8 cellular contexts compared by ENCODE assay signal in genomic region chr5:83927140-83927733, GRCh38.
DNase-seq lines count a peak whose midpoint lies in the region; ATAC-seq, FAIRE-seq and TF ChIP-seq lines count a peak whose summit lies in the region.

No MANE protein-coding gene starts in this region.

- TF ChIP-seq CTCF in GM12874 (IDR thresholded peaks at IDR 0.05; ENCODE audit: insufficient read depth, low read depth, low read length) (peak; percentile 79), OCI-LY1 (IDR thresholded peaks at IDR 0.05; ENCODE audit: low read length) (peak; percentile 82)

- H3K27ac ChIP-seq in OCI-LY1 (ENCODE audit: low read depth, low read length, poor library complexity, severe bottlenecking) = no peak overlapping the region

- H3K9me3 ChIP-seq in OCI-LY1 (ENCODE audit: low read length) = no peaks in the 10 kb centered on the region

- no peaks in the 10 kb centered on the region for H3K36me3 ChIP-seq in OCI-LY1 (ENCODE audit: insufficient read depth, low read length)

- no peaks in the 10 kb centered on the region for H3K79me2 ChIP-seq in OCI-LY1 (ENCODE audit: insufficient read depth, low read length)

- H3K4me1 ChIP-seq in OCI-LY1 (ENCODE audit: insufficient read depth, low read length, severe bottlenecking) = no peaks in the 10 kb centered on the region

- H3K27me3 ChIP-seq in OCI-LY1 (ENCODE audit: insufficient read depth, low read length) = no peaks in the 10 kb centered on the region

- no peaks in the 10 kb centered on the region for H3F3A ChIP-seq in OCI-LY1 (ENCODE audit: insufficient read depth, low read length)

- no peaks in the 10 kb centered on the region for H4K20me1 ChIP-seq in OCI-LY1 (ENCODE audit: insufficient read depth, low read length)

- no peak overlapping the region for H2AFZ ChIP-seq in OCI-LY1 (ENCODE audit: low read length)

- H3K9me2 ChIP-seq in OCI-LY1 (ENCODE audit: low read depth, low read length) = no peaks in the 10 kb centered on the region

- ATAC-seq in HG03039 (IDR thresholded peaks at IDR 0.05; ENCODE audit: unreplicated experiment) = peak; percentile 64

- H3K9ac ChIP-seq in OCI-LY1 (ENCODE audit: low read length) = no peak overlapping the region

- FAIRE-seq in GM19239 (lab: Jason Lieb, UNC) = no peak

- DNase-seq in AML-193 (lab: John Stamatoyannopoulos, UW) (peak; percentile 23 to 27), amniotic stem cell (lab: John Stamatoyannopoulos, UW) (peak; percentile 16), hypothalamus (lab: John Stamatoyannopoulos, UW) (peak in 44 of 51 donors; percentile 1 to 78 (median 38)), smooth muscle cell of the brain vasculature (ENCODE audit: low read depth, low spot score) (peak; percentile 51), GM19239 (ENCODE audit: insufficient read length, low spot score) (no peak)

- H3K4me3 ChIP-seq in OCI-LY1 (ENCODE audit: low read depth, low read length, poor library complexity, severe bottlenecking) = no peak overlapping the region

- no peak overlapping the region for H3K4me2 ChIP-seq in OCI-LY1 (ENCODE audit: low read length)
